In genomic region chr17:60421273-60422161, GRCh38 we compare ENCODE assay signal across 1 cellular context.
TF ChIP-seq lines count a peak whose summit lies in the region.

No MANE protein-coding gene starts in this region.

TF ChIP-seq in K562, 482 proteins besides CTCF, POLR2A, EP300 and RAD21 (continued from another document):
- TF ChIP-seq HOXB6 (CRISPR knock-in tag; IDR thresholded peaks at IDR 0.05; ENCODE audit: borderline replicate concordance) = no peak
